1 cellular context compared by ENCODE assay signal in the genomic region with DNA sequence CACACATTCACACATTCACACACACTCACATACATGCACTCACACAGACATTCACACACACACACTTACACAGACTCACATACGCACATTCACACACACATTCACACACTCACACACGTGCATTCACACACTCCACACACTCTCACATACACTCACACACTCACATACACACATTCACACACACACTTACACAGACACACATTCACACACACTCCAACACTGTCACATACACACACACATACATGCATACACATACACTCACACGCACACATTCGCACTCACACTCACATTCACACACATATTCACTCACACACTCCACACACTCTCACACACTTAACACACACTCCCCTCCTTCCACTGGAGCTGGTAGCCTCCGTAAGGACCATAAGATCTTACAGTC.
TF ChIP-seq lines count a peak whose summit lies in the region.

No MANE protein-coding gene starts in this region.

TF ChIP-seq in H1, 55 proteins besides CTCF, POLR2A, EP300 and RAD21:
- TF ChIP-seq SUZ12 (IDR thresholded peaks at IDR 0.05; ENCODE audit: low read length) = no peak
- TF ChIP-seq CBX8 (IDR thresholded peaks at IDR 0.05; ENCODE audit: borderline replicate concordance, low read depth, low read length) = no peak
- TF ChIP-seq CHD2 (IDR thresholded peaks at IDR 0.05; ENCODE audit: low read length) = no peak
- no peak for TF ChIP-seq TAF1 (IDR thresholded peaks at IDR 0.05; ENCODE audit: low read depth, low read length)
- no peak for TF ChIP-seq POLR2AphosphoS5 (IDR thresholded peaks at IDR 0.05; ENCODE audit: low read depth, low read length)
- no peak for TF ChIP-seq FOSL1 (IDR thresholded peaks at IDR 0.05; ENCODE audit: insufficient read depth, low read depth, low read length)
- no peak for TF ChIP-seq SIRT6 (IDR thresholded peaks at IDR 0.05; ENCODE audit: low read length)
- no peak for TF ChIP-seq RNF2 (IDR thresholded peaks at IDR 0.05; ENCODE audit: borderline replicate concordance, low read depth, low read length, missing control alignments, poor library complexity, severe bottlenecking)
- TF ChIP-seq SP4 (IDR thresholded peaks at IDR 0.05; ENCODE audit: low read length) = no peak
- TF ChIP-seq NRF1 (IDR thresholded peaks at IDR 0.05; ENCODE audit: low read depth, low read length) = no peak
- no peak for TF ChIP-seq SIN3A (conservative IDR thresholded peaks at IDR 0.05 in 1 of 2, IDR thresholded peaks at IDR 0.05 in 1 of 2; ENCODE audit: low read depth in 1 of 2, low read length in 2 of 2)
- no peak for TF ChIP-seq RXRA (IDR thresholded peaks at IDR 0.05; ENCODE audit: insufficient read depth, low read depth, low read length)
- TF ChIP-seq CBX5 (IDR thresholded peaks at IDR 0.05; ENCODE audit: low read depth, low read length) = no peak
- TF ChIP-seq CREB1 (IDR thresholded peaks at IDR 0.05) = no peak
- TF ChIP-seq TEAD4 (IDR thresholded peaks at IDR 0.05; ENCODE audit: low read depth, low read length) = no peak
- TF ChIP-seq SRF (IDR thresholded peaks at IDR 0.05; ENCODE audit: low read depth, low read length) = no peak
- no peak for TF ChIP-seq CHD1 (IDR thresholded peaks at IDR 0.05; ENCODE audit: low read depth, low read length)
